12 cellular contexts compared by ENCODE assay signal in genomic region chr5:60597570-60597969, GRCh38.
A peak's percentile ranks its signal among the peaks of the same experiment; 100 is the strongest.
DNase-seq lines count a peak whose midpoint lies in the region; ATAC-seq and TF ChIP-seq lines count a peak whose summit lies in the region.
"Had no signal": no experiment of that assay in that cellular context is flagged by ENCODE, and none has a peak within 500 bp of the region (broad histone marks: within the 10 kb centered on the region; RNA-seq: fewer than 3 reads in every experiment).

No MANE protein-coding gene starts in this region.

- peaks cover 4% of the 10 kb centered on the region for H3K27me3 Mint-ChIP-seq in activated naive CD8-positive, alpha-beta T cell treated with anti-CD3 and anti-CD28 coated beads for 36 hours
- no peaks in the 10 kb centered on the region for H3K27me3 Mint-ChIP-seq in activated naive CD8-positive, alpha-beta T cell treated with anti-CD3 and anti-CD28 coated beads, Interleukin-2, amount 50 U/mL, for 24 hours
- no peaks in the 10 kb centered on the region for H3K27me3 Mint-ChIP-seq in endodermal cell (ENCODE audit: insufficient read depth)
- H3K27me3 Mint-ChIP-seq: naive thymus-derived CD8-positive, alpha-beta T cell had no signal

- POLR2A ChIA-PET in A673 (lab: Charles Lee; ENCODE audit: low non-redundant PET) = interaction anchor here (0.7 kb wide), 1 partner anchor 82 kb away, joined by 3 read pairs; no protein-coding TSS in a partner anchor

- H3K4me1 ChIP-seq in thoracic aorta (ENCODE audit: control insufficient read depth in 1 of 2, low read depth in 2 of 2) = peaks cover 10 to 24% of the 10 kb centered on the region in 2 donors
- H3K4me1 ChIP-seq in endodermal cell (ENCODE audit: control insufficient read depth, insufficient read depth, low read length) = no peaks in the 10 kb centered on the region
- no peaks in the 10 kb centered on the region for H3K4me1 ChIP-seq in testis
- peaks cover 6% of the 10 kb centered on the region for H3K4me1 ChIP-seq in A673 (ENCODE audit: insufficient read depth, low read length, poor library complexity, severe bottlenecking)

- no peaks in the 10 kb centered on the region for H3K27me3 ChIP-seq in thoracic aorta (replicated peaks; ENCODE audit: insufficient read depth)
- H3K27me3 ChIP-seq in endodermal cell (ENCODE audit: control insufficient read depth, insufficient read depth, low read length, poor library complexity, severe bottlenecking) = no peaks in the 10 kb centered on the region
- no peaks in the 10 kb centered on the region for H3K27me3 ChIP-seq in testis
- no peaks in the 10 kb centered on the region for H3K27me3 ChIP-seq in A673 (replicated peaks; ENCODE audit: insufficient read depth, low read depth, low read length, poor library complexity)

- no peak overlapping the region for H3K27ac Mint-ChIP-seq in activated naive CD8-positive, alpha-beta T cell treated with anti-CD3 and anti-CD28 coated beads for 36 hours
- no peak overlapping the region for H3K27ac Mint-ChIP-seq in activated naive CD8-positive, alpha-beta T cell treated with anti-CD3 and anti-CD28 coated beads, Interleukin-2, amount 50 U/mL, for 24 hours
- H3K27ac Mint-ChIP-seq in endodermal cell = no peak overlapping the region

- 94% methylated on average over 2 to 3 of the region's 3 CpGs for whole genome bisulfite sequencing in endodermal cell (ENCODE audit: insufficient coverage in 1 of 2, insufficient read length in 1 of 2), 2 experiments
- 42 to 61% methylated on average over 3 of the region's 3 CpGs for WGBS in testis, 2 donors

- TF ChIP-seq CTCF in thoracic aorta (IDR thresholded peaks at IDR 0.05) = no peak
- TF ChIP-seq CTCF in endodermal cell (conservative IDR thresholded peaks at IDR 0.05) = no peak
- no peak for TF ChIP-seq CTCF in testis (IDR thresholded peaks at IDR 0.05)
- TF ChIP-seq CTCF in A673 (conservative IDR thresholded peaks at IDR 0.05; ENCODE audit: low read depth, low read length) = no peak

- CTCF ChIA-PET in A673 (lab: Charles Lee) = no interaction called here

- no TSS peak for BruUV-seq in A673 (replicated peaks; lab: Mats Ljungman, UMichigan)

- H3K4me1 Mint-ChIP-seq in activated naive CD8-positive, alpha-beta T cell treated with anti-CD3 and anti-CD28 coated beads for 36 hours = peaks cover 12% of the 10 kb centered on the region
- H3K4me1 Mint-ChIP-seq in activated naive CD8-positive, alpha-beta T cell treated with anti-CD3 and anti-CD28 coated beads, Interleukin-2, amount 50 U/mL, for 24 hours = peaks cover 18% of the 10 kb centered on the region
- H3K4me1 Mint-ChIP-seq in endodermal cell = peaks cover 6% of the 10 kb centered on the region

- intact Hi-C loops in testis (cut with DNase I; ENCODE audit: low total_unique reads) (no loop called here), A673 (cut with micrococcal nuclease; ENCODE audit: unreplicated experiment) (no loop called here)

- TF ChIP-seq POLR2A in testis (IDR thresholded peaks at IDR 0.05) = no peak

- H3K9me3 ChIP-seq in thoracic aorta (no peaks in the 10 kb centered on the region), endodermal cell (ENCODE audit: control insufficient read depth, low read length) (peaks cover 9% of the 10 kb centered on the region), testis (no peaks in the 10 kb centered on the region), A673 (ENCODE audit: low read depth, low read length, poor library complexity, severe bottlenecking) (no peaks in the 10 kb centered on the region)

- ATAC-seq in activated naive CD8-positive, alpha-beta T cell treated with anti-CD3 and anti-CD28 coated beads, Interleukin-2, amount 50 U/mL, for 24 hours = no peak
- ATAC-seq in HG03045 (IDR thresholded peaks at IDR 0.05; ENCODE audit: unreplicated experiment) (peak; percentile 77), thoracic aorta (ENCODE audit: insufficient number of reproducible peaks, low FRiP score, low read depth) (no peak)
- ATAC-seq: HepG2 had no signal

- no peak overlapping the region for H3K9ac ChIP-seq in endodermal cell (ENCODE audit: extremely low read depth, low read length, poor library complexity, severe bottlenecking)

- H3K36me3 Mint-ChIP-seq in activated naive CD8-positive, alpha-beta T cell treated with anti-CD3 and anti-CD28 coated beads for 36 hours = peaks cover 2% of the 10 kb centered on the region
- H3K36me3 Mint-ChIP-seq in activated naive CD8-positive, alpha-beta T cell treated with anti-CD3 and anti-CD28 coated beads, Interleukin-2, amount 50 U/mL, for 24 hours (ENCODE audit: low read depth) = no peaks in the 10 kb centered on the region
- peaks cover 18% of the 10 kb centered on the region for H3K36me3 Mint-ChIP-seq in endodermal cell (ENCODE audit: low read depth)
- H3K36me3 Mint-ChIP-seq: naive thymus-derived CD8-positive, alpha-beta T cell had no signal

- no peaks in the 10 kb centered on the region for H3K9me3 Mint-ChIP-seq in activated naive CD8-positive, alpha-beta T cell treated with anti-CD3 and anti-CD28 coated beads for 36 hours
- H3K9me3 Mint-ChIP-seq in activated naive CD8-positive, alpha-beta T cell treated with anti-CD3 and anti-CD28 coated beads, Interleukin-2, amount 50 U/mL, for 24 hours = no peaks in the 10 kb centered on the region
- H3K9me3 Mint-ChIP-seq in endodermal cell = no peaks in the 10 kb centered on the region
- H3K9me3 Mint-ChIP-seq: naive thymus-derived CD8-positive, alpha-beta T cell had no signal

- H3K4me3 ChIP-seq in thoracic aorta (peak overlapping the region; percentile 58), endodermal cell (ENCODE audit: low read length) (no peak overlapping the region), testis (no peak overlapping the region), A673 (ENCODE audit: low read depth, low read length, poor library complexity, severe bottlenecking) (no peak overlapping the region)

- no peaks in the 10 kb centered on the region for H3K36me3 ChIP-seq in thoracic aorta
- H3K36me3 ChIP-seq in endodermal cell (ENCODE audit: control insufficient read depth, insufficient read depth, low read length) = peaks cover 16% of the 10 kb centered on the region
- H3K36me3 ChIP-seq in testis (ENCODE audit: low read depth, missing control alignments) = no peaks in the 10 kb centered on the region
- no peaks in the 10 kb centered on the region for H3K36me3 ChIP-seq in A673 (ENCODE audit: insufficient read depth, low read length, poor library complexity, severe bottlenecking)

- H3K27ac ChIP-seq in thoracic aorta (peak overlapping the region; percentile 65 to 75), endodermal cell (ENCODE audit: low read depth, low read length) (no peak overlapping the region), testis (no peak overlapping the region), A673 (ENCODE audit: low read depth, low read length, poor library complexity, severe bottlenecking) (no peak overlapping the region)

- no peak overlapping the region for H3K4me3 Mint-ChIP-seq in activated naive CD8-positive, alpha-beta T cell treated with anti-CD3 and anti-CD28 coated beads for 36 hours
- H3K4me3 Mint-ChIP-seq in activated naive CD8-positive, alpha-beta T cell treated with anti-CD3 and anti-CD28 coated beads, Interleukin-2, amount 50 U/mL, for 24 hours = no peak overlapping the region
- H3K4me3 Mint-ChIP-seq in endodermal cell = no peak overlapping the region

- peak; percentile 38 for DNase-seq in activated naive CD8-positive, alpha-beta T cell treated with anti-CD3 and anti-CD28 coated beads for 36 hours
- no peak for DNase-seq in activated naive CD8-positive, alpha-beta T cell treated with anti-CD3 and anti-CD28 coated beads, Interleukin-2, amount 50 U/mL, for 24 hours
- peak; percentile 20 for DNase-seq in SIG-M5 (lab: John Stamatoyannopoulos, UW)
- DNase-seq in thoracic aorta (ENCODE audit: low spot score) = no peak
- no peak for DNase-seq in endodermal cell
- DNase-seq in testis = no peak
- DNase-seq in A673 (ENCODE audit: low spot score) = no peak
- DNase-seq: central memory CD4-positive, alpha-beta T cell; stimulated activated naive CD4-positive, alpha-beta T cell treated with Interleukin-2 at 50 U/mL for 16 hours had no signal

Comparison
In these comparisons a context has a peak if more than half of its experiments do, and no peak if none do; other contexts are left out.
1. DNase-seq: peak in activated naive CD8-positive, alpha-beta T cell treated with anti-CD3 and anti-CD28 coated beads for 36 hours (single experiment) and SIG-M5 (single experiment); none in activated naive CD8-positive, alpha-beta T cell treated with anti-CD3 and anti-CD28 coated beads, Interleukin-2, amount 50 U/mL, for 24 hours (single experiment), thoracic aorta (single experiment), endodermal cell (single experiment), testis (single experiment) and A673 (single experiment).
2. H3K27ac ChIP-seq: peak in thoracic aorta (2 of 2); none in endodermal cell (single experiment), testis (0 of 2) and A673 (single experiment).